Comparison of ENCODE assay signal across 15 cellular contexts in the genomic region with DNA sequence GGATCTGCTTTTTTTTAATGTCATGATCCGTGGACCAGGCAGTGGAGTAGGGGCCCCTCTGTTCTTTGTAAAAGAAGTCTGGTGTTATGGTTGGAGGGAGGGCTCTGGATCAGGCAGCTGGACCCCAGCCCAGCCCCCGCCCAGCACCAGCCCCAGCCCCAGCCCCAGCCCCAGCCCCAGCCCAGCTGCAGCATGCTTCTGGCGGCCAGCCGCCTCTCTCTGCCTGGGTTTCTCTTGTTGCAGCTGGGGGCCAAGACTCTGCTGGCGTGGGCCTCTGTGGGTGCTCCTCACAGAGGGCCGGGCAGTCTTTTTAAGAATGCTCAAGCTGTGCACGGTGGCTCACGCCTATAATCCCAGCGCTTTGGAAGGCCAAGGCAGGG.
"Had no signal": no experiment of that assay in that cellular context is flagged by ENCODE, and none has a peak within 500 bp of the region (broad histone marks: within the 10 kb centered on the region; RNA-seq: fewer than 3 reads in every experiment).

No MANE protein-coding gene starts in this region.

- H3K9me3 Mint-ChIP-seq: activated T-helper 17 cell treated with anti-CD3 and anti-CD28 coated beads, Interleukin-2, amount 50 U/mL, for 72 hours; dendritic cell treated with granulocyte-macrophage colony-stimulating factor and Interleukin-4, amounts not matched to agents 40 ng/mL and 50 ng/mL, for 4 days; effector memory CD8-positive, alpha-beta T cell; nephron had no signal

- ATAC-seq: activated T-helper 17 cell treated with anti-CD3 and anti-CD28 coated beads, Interleukin-2, amount 50 U/mL, for 72 hours; body of pancreas; effector memory CD8-positive, alpha-beta T cell; left ventricle myocardium superior; psoas muscle; right lobe of liver had no signal

- H3K4me3 Mint-ChIP-seq: activated T-helper 17 cell treated with anti-CD3 and anti-CD28 coated beads, Interleukin-2, amount 50 U/mL, for 72 hours; dendritic cell treated with granulocyte-macrophage colony-stimulating factor and Interleukin-4, amounts not matched to agents 40 ng/mL and 50 ng/mL, for 4 days; effector memory CD8-positive, alpha-beta T cell; nephron had no signal

- H3K27ac ChIP-seq: body of pancreas, psoas muscle, right lobe of liver, thyroid gland had no signal

- DNase-seq: activated naive CD4-positive, alpha-beta T cell treated with anti-CD3 and anti-CD28 coated beads, Interleukin-2, amount 50 U/mL, for 16 hours; body of pancreas; cerebellar nuclear complex; effector memory CD8-positive, alpha-beta T cell; foreskin melanocyte; mesenchymal stem cell; psoas muscle; right lobe of liver; stimulated activated CD4-positive, alpha-beta T cell treated with anti-CD3 and anti-CD28 coated beads, Interleukin-1b, Interleukin-23, amount 100 ng/mL, for 48 hours; stomach; thyroid gland had no signal

- H3K4me1 ChIP-seq: right lobe of liver had no signal

- H3K27me3 ChIP-seq: body of pancreas, right lobe of liver, stomach, thyroid gland had no signal

- H3K27me3 Mint-ChIP-seq: activated T-helper 17 cell treated with anti-CD3 and anti-CD28 coated beads, Interleukin-2, amount 50 U/mL, for 72 hours; dendritic cell treated with granulocyte-macrophage colony-stimulating factor and Interleukin-4, amounts not matched to agents 40 ng/mL and 50 ng/mL, for 4 days; effector memory CD8-positive, alpha-beta T cell had no signal

- H3K4me3 ChIP-seq: body of pancreas, psoas muscle, right lobe of liver, stomach, thyroid gland had no signal

- H3K9me3 ChIP-seq: body of pancreas, psoas muscle, right lobe of liver, stomach, thyroid gland had no signal

- H3K27ac Mint-ChIP-seq: activated T-helper 17 cell treated with anti-CD3 and anti-CD28 coated beads, Interleukin-2, amount 50 U/mL, for 72 hours; dendritic cell treated with granulocyte-macrophage colony-stimulating factor and Interleukin-4, amounts not matched to agents 40 ng/mL and 50 ng/mL, for 4 days had no signal
